Comparison of ENCODE assay signal across 17 cellular contexts in genomic region chr6:74044417-74045096, GRCh38.
DNase-seq lines count a peak whose midpoint lies in the region; ATAC-seq and TF ChIP-seq lines count a peak whose summit lies in the region.
"Had no signal": no experiment of that assay in that cellular context is flagged by ENCODE, and none has a peak within 500 bp of the region (broad histone marks: within the 10 kb centered on the region; RNA-seq: fewer than 3 reads in every experiment).

No MANE protein-coding gene starts in this region.

- H3K36me3 ChIP-seq in MG63 (no peaks in the 10 kb centered on the region), mesenchymal stem cell (ENCODE audit: control insufficient read depth in 1 of 2, insufficient read depth in 2 of 2, low read depth in 1 of 2, low read length in 2 of 2) (no peaks in the 10 kb centered on the region), MM.1S (replicated peaks; ENCODE audit: insufficient read depth, low read length) (no peaks in the 10 kb centered on the region)
- H3K36me3 ChIP-seq: BLaER1, esophagus muscularis mucosa had no signal

- no peak for TF ChIP-seq CTCF in MM.1S (IDR thresholded peaks at IDR 0.05; ENCODE audit: low read length)

- no peak overlapping the region for H3K14ac ChIP-seq in mesenchymal stem cell (ENCODE audit: low read length in 2 of 2)

- no peaks in the 10 kb centered on the region for H3K27me3 ChIP-seq in MG63
- no peaks in the 10 kb centered on the region for H3K27me3 ChIP-seq in mesenchymal stem cell (ENCODE audit: control insufficient read depth in 1 of 2, insufficient read depth in 1 of 2, low read length in 2 of 2)
- no peaks in the 10 kb centered on the region for H3K27me3 ChIP-seq in MM.1S (replicated peaks; ENCODE audit: insufficient read depth, low read length)
- H3K27me3 ChIP-seq: BLaER1, esophagus muscularis mucosa had no signal

- H4K20me1 ChIP-seq in MM.1S (ENCODE audit: insufficient read depth, low read length) = no peaks in the 10 kb centered on the region
- H4K20me1 ChIP-seq: BLaER1 had no signal

- H3K18ac ChIP-seq in mesenchymal stem cell (ENCODE audit: low read depth in 1 of 2, low read length in 2 of 2) = no peak overlapping the region

- H3K36me3 Mint-ChIP-seq in activated T-helper 17 cell treated with anti-CD3 and anti-CD28 coated beads, Interleukin-2, amount 50 U/mL, for 72 hours (ENCODE audit: low read depth) = no peaks in the 10 kb centered on the region

- no peak overlapping the region for H3K4me3 Mint-ChIP-seq in activated T-helper 17 cell treated with anti-CD3 and anti-CD28 coated beads, Interleukin-2, amount 50 U/mL, for 72 hours
- H3K4me3 Mint-ChIP-seq: activated CD4-positive, alpha-beta memory T cell treated with anti-CD3 and anti-CD28 coated beads, Interleukin-2, amount 10 ng/mL, durations not matched to agents 7 days and 5 days; activated T-helper 1 cell treated with anti-CD3 and anti-CD28 coated beads, Interleukin-12 subunit alpha, Interleukin-12 subunit beta, Interleukin-2, Interleukin-4 antibody, amounts not matched to agents 30 ng/mL and 10 ng/mL and 1 ng/mL, durations not matched to agents 14 hours and 24 hours and 36 hours had no signal

- no peak overlapping the region for H2BK5ac ChIP-seq in mesenchymal stem cell (ENCODE audit: low read depth, low read length, poor library complexity, severe bottlenecking)

- no peak overlapping the region for H2BK120ac ChIP-seq in mesenchymal stem cell (ENCODE audit: low read depth, low read length)

- H3K79me2 ChIP-seq in MM.1S (ENCODE audit: low read length) = no peaks in the 10 kb centered on the region

- no peak overlapping the region for H2BK15ac ChIP-seq in mesenchymal stem cell (ENCODE audit: low read depth, poor library complexity, severe bottlenecking)

- no peak for ATAC-seq in activated T-helper 17 cell treated with anti-CD3 and anti-CD28 coated beads, Interleukin-2, amount 50 U/mL, for 72 hours (replicated peaks)
- ATAC-seq in GM19467 (IDR thresholded peaks at IDR 0.05; ENCODE audit: unreplicated experiment) = no peak

- H3K4me1 ChIP-seq in mesenchymal stem cell (ENCODE audit: control insufficient read depth, insufficient read depth, low read depth, low read length) (peaks cover 6% of the 10 kb centered on the region), MM.1S (ENCODE audit: low read length) (no peaks in the 10 kb centered on the region)
- H3K4me1 ChIP-seq: BLaER1, esophagus muscularis mucosa had no signal

- in situ Hi-C loops in Caki2 (cut with HindIII; ENCODE audit: low pct_unique_long_range_greater_than_20kb, low sequenced_read_pairs) = no loop called here

- H3K9me3 Mint-ChIP-seq in activated T-helper 17 cell treated with anti-CD3 and anti-CD28 coated beads, Interleukin-2, amount 50 U/mL, for 72 hours = no peaks in the 10 kb centered on the region
- H3K9me3 Mint-ChIP-seq: activated CD4-positive, alpha-beta memory T cell treated with anti-CD3 and anti-CD28 coated beads, Interleukin-2, amount 10 ng/mL, durations not matched to agents 7 days and 5 days; activated T-helper 1 cell treated with anti-CD3 and anti-CD28 coated beads, Interleukin-12 subunit alpha, Interleukin-12 subunit beta, Interleukin-2, Interleukin-4 antibody, amounts not matched to agents 30 ng/mL and 10 ng/mL and 1 ng/mL, durations not matched to agents 14 hours and 24 hours and 36 hours had no signal

- H3K79me1 ChIP-seq in mesenchymal stem cell (replicated peaks; ENCODE audit: low read length, poor library complexity, severe bottlenecking) = no peaks in the 10 kb centered on the region

- DNase-seq in Caki2 (ENCODE audit: low read depth) (peak; percentile 9), MG63 (peak; percentile 39), fibroblast of peridontal ligament (ENCODE audit: extremely low read depth) (peak; percentile 50), mesenchymal stem cell (peak; percentile 63), MM.1S (no peak)
- no peak for DNase-seq in stimulated activated CD4-positive, alpha-beta T cell treated with anti-CD3 and anti-CD28 coated beads, Interleukin-4, amount 100 ng/mL, for 4 hours
- DNase-seq: activated CD4-positive, alpha-beta memory T cell treated with anti-CD3 and anti-CD28 coated beads, Interleukin-2, amount 10 ng/mL, durations not matched to agents 7 days and 5 days; amygdala; NCI-H2171; nucleus accumbens; SK-N-SH; small intestine had no signal

- no peak overlapping the region for H2BK12ac ChIP-seq in mesenchymal stem cell (ENCODE audit: low read length in 2 of 2)

- no peak overlapping the region for H3K27ac ChIP-seq in mesenchymal stem cell (ENCODE audit: low read length, poor library complexity, severe bottlenecking)
- H3K27ac ChIP-seq in MM.1S (ENCODE audit: low read length) = no peak overlapping the region
- H3K27ac ChIP-seq: BLaER1, esophagus muscularis mucosa had no signal

- no peaks in the 10 kb centered on the region for H3K27me3 Mint-ChIP-seq in activated T-helper 17 cell treated with anti-CD3 and anti-CD28 coated beads, Interleukin-2, amount 50 U/mL, for 72 hours
- H3K27me3 Mint-ChIP-seq: activated CD4-positive, alpha-beta memory T cell treated with anti-CD3 and anti-CD28 coated beads, Interleukin-2, amount 10 ng/mL, durations not matched to agents 7 days and 5 days had no signal

- H3K9me3 ChIP-seq in MG63 = peaks cover 7% of the 10 kb centered on the region; the same call in 1 of the 2 replicates
- no peaks in the 10 kb centered on the region for H3K9me3 ChIP-seq in mesenchymal stem cell (ENCODE audit: control insufficient read depth, low read length)
- H3K9me3 ChIP-seq in MM.1S (replicated peaks; ENCODE audit: insufficient read depth, low read length) = no peaks in the 10 kb centered on the region
- H3K9me3 ChIP-seq: BLaER1, esophagus muscularis mucosa, SK-N-SH had no signal

- H3K23ac ChIP-seq in mesenchymal stem cell (ENCODE audit: low read length in 2 of 2) = no peak overlapping the region

- no peaks in the 10 kb centered on the region for H3F3A ChIP-seq in MM.1S (ENCODE audit: insufficient read depth, low read length)

- H3K9ac ChIP-seq in mesenchymal stem cell (ENCODE audit: low read length) (no peak overlapping the region), MM.1S (ENCODE audit: low read length) (no peak overlapping the region)
- H3K9ac ChIP-seq: BLaER1, SK-N-SH had no signal

- no peak overlapping the region for H2AK5ac ChIP-seq in mesenchymal stem cell (ENCODE audit: low read length, severe bottlenecking)

- no peak overlapping the region for H4K8ac ChIP-seq in mesenchymal stem cell (ENCODE audit: low read length)

- WGBS in mesenchymal stem cell = no CpG with 5 or more reads among the region's 3 CpGs

- H3K4me2 ChIP-seq in mesenchymal stem cell (ENCODE audit: low read length, poor library complexity, severe bottlenecking) = no peak overlapping the region
- H3K4me2 ChIP-seq in MM.1S (ENCODE audit: low read depth, low read length) = no peak overlapping the region
- H3K4me2 ChIP-seq: BLaER1, SK-N-SH had no signal

- no peak overlapping the region for H4K91ac ChIP-seq in mesenchymal stem cell (ENCODE audit: low read length)

- no peaks in the 10 kb centered on the region for H3K4me1 Mint-ChIP-seq in activated T-helper 17 cell treated with anti-CD3 and anti-CD28 coated beads, Interleukin-2, amount 50 U/mL, for 72 hours
- H3K4me1 Mint-ChIP-seq: activated CD4-positive, alpha-beta memory T cell treated with anti-CD3 and anti-CD28 coated beads, Interleukin-2, amount 10 ng/mL, durations not matched to agents 7 days and 5 days had no signal

- no peak overlapping the region for H3K4ac ChIP-seq in mesenchymal stem cell (ENCODE audit: low read depth in 1 of 2, low read length in 2 of 2)

- no peak overlapping the region for H3K27ac Mint-ChIP-seq in activated T-helper 17 cell treated with anti-CD3 and anti-CD28 coated beads, Interleukin-2, amount 50 U/mL, for 72 hours
- H3K27ac Mint-ChIP-seq: activated CD4-positive, alpha-beta memory T cell treated with anti-CD3 and anti-CD28 coated beads, Interleukin-2, amount 10 ng/mL, durations not matched to agents 7 days and 5 days; activated T-helper 1 cell treated with anti-CD3 and anti-CD28 coated beads, Interleukin-12 subunit alpha, Interleukin-12 subunit beta, Interleukin-2, Interleukin-4 antibody, amounts not matched to agents 30 ng/mL and 10 ng/mL and 1 ng/mL, durations not matched to agents 14 hours and 24 hours and 36 hours had no signal

- no peak overlapping the region for H2AFZ ChIP-seq in mesenchymal stem cell (ENCODE audit: low read depth, low read length)
- H2AFZ ChIP-seq in MM.1S (ENCODE audit: low read length) = no peak overlapping the region

- H3K9me2 ChIP-seq in MM.1S (replicated peaks; ENCODE audit: insufficient read depth, low read length) = no peaks in the 10 kb centered on the region
- H3K9me2 ChIP-seq: SK-N-SH had no signal

- H3K4me3 ChIP-seq in MG63 (no peak overlapping the region), mesenchymal stem cell (ENCODE audit: insufficient read depth in 1 of 2, low read depth in 1 of 2, low read length in 2 of 2) (no peak overlapping the region), MM.1S (ENCODE audit: low read length) (no peak overlapping the region)
- H3K4me3 ChIP-seq: BLaER1, esophagus muscularis mucosa had no signal

Comparison
In these comparisons a context has a peak if more than half of its experiments do, and no peak if none do; other contexts are left out.
1. DNase-seq: peak in Caki2 (single experiment), MG63 (single experiment), fibroblast of peridontal ligament (single experiment) and mesenchymal stem cell (single experiment); none in stimulated activated CD4-positive, alpha-beta T cell treated with anti-CD3 and anti-CD28 coated beads, Interleukin-4, amount 100 ng/mL, for 4 hours (0 of 2) and MM.1S (single experiment).